Comparison of ENCODE assay signal across 8 cellular contexts in genomic region chr13:80341098-80341701, GRCh38. TPM values are rescaled to one million over a fixed set of nuclear protein-coding genes. Genes with fewer than 3 reads are reported as not detected.
DNase-seq lines count a peak whose midpoint lies in the region; ATAC-seq and TF ChIP-seq lines count a peak whose summit lies in the region.

Gene SPRY2 (minus strand): TSS chr13:80341126. CDS start chr13:80337705, 3,421 bp downstream.

- H3K4me1 Mint-ChIP-seq in activated T-helper 2 cell treated with anti-CD3 and anti-CD28 coated beads, Interferon-gamma antibody, Interleukin-2, Interleukin-4, amounts not matched to agents 10 μg/mL and 5 μg/mL and 100 μg/mL, durations not matched to agents 14 hours and 24 hours and 36 hours (ENCODE audit: low read depth) = peaks cover 8% of the 10 kb centered on the region
- H3K4me1 Mint-ChIP-seq in naive B cell (peaks cover 11 to 28% (median 16%) of the 10 kb centered on the region in 3 donors), type B pancreatic cell (ENCODE audit: unreplicated experiment) (peaks cover 30% of the 10 kb centered on the region)

- H3K4me3 Mint-ChIP-seq in activated T-helper 2 cell treated with anti-CD3 and anti-CD28 coated beads, Interferon-gamma antibody, Interleukin-2, Interleukin-4, amounts not matched to agents 10 μg/mL and 5 μg/mL and 100 μg/mL, durations not matched to agents 14 hours and 24 hours and 36 hours (ENCODE audit: low read depth) = peak within 1 kb of the TSS; percentile 82
- peak within 1 kb of the TSS in 6 of 8 donors; percentile 83 to 95 (median 90) for H3K4me3 Mint-ChIP-seq in naive B cell
- no peak within 1 kb of the TSS for H3K4me3 Mint-ChIP-seq in type B pancreatic cell

- no peaks in the 10 kb centered on the region for H3K9me3 Mint-ChIP-seq in activated T-helper 2 cell treated with anti-CD3 and anti-CD28 coated beads, Interferon-gamma antibody, Interleukin-2, Interleukin-4, amounts not matched to agents 10 μg/mL and 5 μg/mL and 100 μg/mL, durations not matched to agents 14 hours and 24 hours and 36 hours
- H3K9me3 Mint-ChIP-seq in naive B cell (no peaks in the 10 kb centered on the region), type B pancreatic cell (no peaks in the 10 kb centered on the region)

- DNase-seq in CMK (ENCODE audit: low read depth) = peak; percentile 89
- peak; percentile 48 for DNase-seq in NCI-H510A (lab: John Stamatoyannopoulos, UW)
- peak; percentile 14 for DNase-seq in activated T-helper 2 cell treated with anti-CD3 and anti-CD28 coated beads, Interferon-gamma antibody, Interleukin-2, Interleukin-4, amounts not matched to agents 10 μg/mL and 5 μg/mL and 100 μg/mL, durations not matched to agents 14 hours and 24 hours and 36 hours (ENCODE audit: low spot score)
- peak; percentile 98 for DNase-seq in fibroblast of villous mesenchyme (ENCODE audit: low read depth)
- peak; percentile 51 for DNase-seq in naive B cell
- peak; percentile 92 for DNase-seq in type B pancreatic cell (ENCODE audit: extremely low spot score, unreplicated experiment)

- peaks cover 2% of the 10 kb centered on the region for H3K36me3 Mint-ChIP-seq in activated T-helper 2 cell treated with anti-CD3 and anti-CD28 coated beads, Interferon-gamma antibody, Interleukin-2, Interleukin-4, amounts not matched to agents 10 μg/mL and 5 μg/mL and 100 μg/mL, durations not matched to agents 14 hours and 24 hours and 36 hours (ENCODE audit: low read depth)
- no peaks in the 10 kb centered on the region for H3K36me3 Mint-ChIP-seq in naive B cell
- peaks cover 15% of the 10 kb centered on the region for H3K36me3 Mint-ChIP-seq in type B pancreatic cell

- ATAC-seq in GM19372 (IDR thresholded peaks at IDR 0.05; ENCODE audit: low read depth, unreplicated experiment) (peak; percentile 37), HG03432 (IDR thresholded peaks at IDR 0.05; ENCODE audit: unreplicated experiment) (peak; percentile 63), naive B cell (ENCODE audit: low read depth in 2 of 2) (peak; percentile 50 to 57)

- TF ChIP-seq CTCF in fibroblast of villous mesenchyme (IDR thresholded peaks at IDR 0.05; ENCODE audit: insufficient read depth, low read depth, low read length) (peak; percentile 10), type B pancreatic cell (conservative IDR thresholded peaks at IDR 0.05) (peak; percentile 63)

- H3K4me3 ChIP-seq in fibroblast of villous mesenchyme (ENCODE audit: low read depth, low read length) = peak within 1 kb of the TSS; percentile 88

- intact Hi-C loops in activated T-helper 2 cell treated with anti-CD3 and anti-CD28 coated beads, Interferon-gamma antibody, Interleukin-2, Interleukin-4, amounts not matched to agents 10 μg/mL and 5 μg/mL and 100 μg/mL, durations not matched to agents 14 hours and 24 hours and 36 hours (cut with micrococcal nuclease) = loop anchor here (5.0 to 10.0 kb wide), 2 partner anchors 674 to 1744 kb away; no protein-coding TSS in a partner anchor

- peaks cover 40% of the 10 kb centered on the region for H3K27me3 Mint-ChIP-seq in activated T-helper 2 cell treated with anti-CD3 and anti-CD28 coated beads, Interferon-gamma antibody, Interleukin-2, Interleukin-4, amounts not matched to agents 10 μg/mL and 5 μg/mL and 100 μg/mL, durations not matched to agents 14 hours and 24 hours and 36 hours (ENCODE audit: low read depth)
- H3K27me3 Mint-ChIP-seq in naive B cell (peaks cover 20 to 33% (median 30%) of the 10 kb centered on the region in 3 donors), type B pancreatic cell (peaks cover 7% of the 10 kb centered on the region)

- no peak within 1 kb of the TSS for H3K27ac Mint-ChIP-seq in activated T-helper 2 cell treated with anti-CD3 and anti-CD28 coated beads, Interferon-gamma antibody, Interleukin-2, Interleukin-4, amounts not matched to agents 10 μg/mL and 5 μg/mL and 100 μg/mL, durations not matched to agents 14 hours and 24 hours and 36 hours
- H3K27ac Mint-ChIP-seq in naive B cell (peak within 1 kb of the TSS in 5 of 6 donors; percentile 1 to 79 (median 47)), type B pancreatic cell (no peak within 1 kb of the TSS)

RNA-seq across cellular contexts. Expression of gene SPRY2, which starts in this region (rescaled TPM):
- total RNA-seq in activated T-helper 2 cell treated with anti-CD3 and anti-CD28 coated beads, Interferon-gamma antibody, Interleukin-2, Interleukin-4, amounts not matched to agents 10 μg/mL and 5 μg/mL and 100 μg/mL, durations not matched to agents 14 hours and 24 hours and 36 hours = 0.14 and 0.16 TPM in 2 replicates
- total RNA-seq in fibroblast of villous mesenchyme = 15.8 and 16.0 TPM in 2 replicates
- 1 to 10 TPM in 3 of 6 donors, under 1 TPM in 3; 0.18 to 7.3 (median 1.2) TPM for polyA plus RNA-seq in naive B cell (ENCODE audit: low read depth in 6 of 6)
- 48.3 and 48.7 TPM in 2 replicates for total RNA-seq in type B pancreatic cell (ENCODE audit: low replicate concordance)

Comparison
In these comparisons a context has a peak if more than half of its experiments do, and no peak if none do; other contexts are left out.
1. Peak in every context shown above with its lines: DNase-seq, ATAC-seq and H3K4me3 ChIP-seq.
2. RNA of gene SPRY2 (total RNA-seq): 48.3 to 48.7 TPM in type B pancreatic cell and 15.8 to 16.0 TPM in fibroblast of villous mesenchyme; 0.14 to 0.16 TPM in activated T-helper 2 cell treated with anti-CD3 and anti-CD28 coated beads, Interferon-gamma antibody, Interleukin-2, Interleukin-4, amounts not matched to agents 10 μg/mL and 5 μg/mL and 100 μg/mL, durations not matched to agents 14 hours and 24 hours and 36 hours; every median in the first group is over 10 times any median in the second.
3. Peak in DNase-seq in activated T-helper 2 cell treated with anti-CD3 and anti-CD28 coated beads, Interferon-gamma antibody, Interleukin-2, Interleukin-4, amounts not matched to agents 10 μg/mL and 5 μg/mL and 100 μg/mL, durations not matched to agents 14 hours and 24 hours and 36 hours; RNA of the gene not detected or under 1 TPM.
4. DNase-seq: peak in every context shown above with its lines; median percentile 98 in fibroblast of villous mesenchyme; 92 in type B pancreatic cell; 89 in CMK; 51 in naive B cell; 48 in NCI-H510A; 14 in activated T-helper 2 cell treated with anti-CD3 and anti-CD28 coated beads, Interferon-gamma antibody, Interleukin-2, Interleukin-4, amounts not matched to agents 10 μg/mL and 5 μg/mL and 100 μg/mL, durations not matched to agents 14 hours and 24 hours and 36 hours.
5. H3K27ac Mint-ChIP-seq: peak in naive B cell (5 of 6); none in activated T-helper 2 cell treated with anti-CD3 and anti-CD28 coated beads, Interferon-gamma antibody, Interleukin-2, Interleukin-4, amounts not matched to agents 10 μg/mL and 5 μg/mL and 100 μg/mL, durations not matched to agents 14 hours and 24 hours and 36 hours (single experiment) and type B pancreatic cell (single experiment).